Comparison of ENCODE assay signal across 1 cellular context in the genomic region with DNA sequence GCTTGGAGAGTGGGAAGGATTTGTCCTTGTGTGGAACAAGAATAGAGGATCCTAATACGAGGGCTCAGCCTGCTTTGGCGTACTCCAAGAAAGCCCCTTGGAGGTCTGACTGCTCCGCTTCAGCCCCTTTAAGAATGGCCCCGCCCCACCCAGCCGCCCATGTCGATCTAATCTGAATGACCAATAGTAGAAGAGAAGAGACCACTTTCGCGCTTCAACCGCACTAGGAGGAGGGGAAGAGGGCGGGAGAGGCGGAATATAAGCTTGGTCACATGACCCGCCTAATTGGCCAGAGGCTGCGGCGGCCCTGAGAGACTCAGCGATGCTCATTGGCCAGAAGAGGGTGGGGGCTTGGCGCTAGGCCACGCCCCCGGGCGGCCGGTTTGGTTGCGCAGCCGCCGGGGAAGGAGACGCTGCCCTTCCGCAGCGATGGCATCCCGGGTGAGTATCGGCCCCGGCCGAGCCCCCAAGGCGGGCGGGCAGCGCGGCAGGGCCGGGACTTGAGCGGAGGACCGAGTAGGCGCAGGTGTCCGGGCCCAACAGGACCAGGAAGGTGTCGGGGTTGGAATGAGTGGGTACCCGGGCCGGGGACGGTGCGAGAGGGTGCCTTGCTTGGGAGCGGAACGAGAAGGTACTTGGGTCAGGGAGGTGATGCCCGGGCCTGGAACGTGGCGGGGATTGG.
TF ChIP-seq lines count a peak whose summit lies in the region.

TSS of gene MIGA2 (plus strand) at position 386 of the 682 bp plus-strand sequence. CDS start 3,969 bp downstream, outside the sequence.

TF ChIP-seq in H1, 55 proteins besides CTCF, POLR2A, EP300 and RAD21:
- peak; percentile 93 for TF ChIP-seq PHF8 (conservative IDR thresholded peaks at IDR 0.05; ENCODE audit: low read depth, low read length)
- peak; percentile 74 for TF ChIP-seq TAF7 (optimal IDR thresholded peaks at IDR 0.05; ENCODE audit: borderline replicate concordance, low read depth, low read length)
- peak; percentile 63; the same call in 1 of the 2 replicates for TF ChIP-seq YY1 (IDR thresholded peaks at IDR 0.05; ENCODE audit: low read depth, low read length)
- no peak for TF ChIP-seq RFX5 (IDR thresholded peaks at IDR 0.05; ENCODE audit: borderline replicate concordance, low read depth, low read length)
- TF ChIP-seq JUN (IDR thresholded peaks at IDR 0.05; ENCODE audit: low read depth, low read length), result no peak
- TF ChIP-seq SIRT6 (IDR thresholded peaks at IDR 0.05; ENCODE audit: low read length), result no peak
- no peak for TF ChIP-seq CHD7 (IDR thresholded peaks at IDR 0.05; ENCODE audit: insufficient replicate concordance, low read length)
- no peak for TF ChIP-seq HDAC2 (IDR thresholded peaks at IDR 0.05; ENCODE audit: borderline replicate concordance in 1 of 2, low read depth in 2 of 2, low read length in 2 of 2)
- TF ChIP-seq KDM4A (IDR thresholded peaks at IDR 0.05; ENCODE audit: low read depth, low read length, severe bottlenecking), result no peak
- TF ChIP-seq SRF (IDR thresholded peaks at IDR 0.05; ENCODE audit: low read depth, low read length), result no peak
- TF ChIP-seq SIX5 (IDR thresholded peaks at IDR 0.05; ENCODE audit: low read depth, low read length), result no peak
- TF ChIP-seq SIN3A (conservative IDR thresholded peaks at IDR 0.05 in 1 of 2, IDR thresholded peaks at IDR 0.05 in 1 of 2; ENCODE audit: low read depth in 1 of 2, low read length in 2 of 2), result peak; percentile 57 to 82; a peak in 2 of 4 replicates
- TF ChIP-seq CEBPB (IDR thresholded peaks at IDR 0.05; ENCODE audit: low read depth, low read length), result peak; percentile 41; the same call in 1 of the 2 replicates
- TF ChIP-seq POLR2AphosphoS5 (IDR thresholded peaks at IDR 0.05; ENCODE audit: low read depth, low read length), result peak; percentile 32; the same call in 1 of the 2 replicates
- TF ChIP-seq TBP (IDR thresholded peaks at IDR 0.05; ENCODE audit: low read depth, low read length), result peak; percentile 81
- TF ChIP-seq POU5F1 (IDR thresholded peaks at IDR 0.05; ENCODE audit: low read depth, low read length), result no peak
- peak; percentile 86 for TF ChIP-seq SP1 (IDR thresholded peaks at IDR 0.05; ENCODE audit: low read depth, low read length)
- TF ChIP-seq TEAD4 (IDR thresholded peaks at IDR 0.05; ENCODE audit: low read depth, low read length), result no peak
- 0 out of 2 replicates have a peak, but pooled peaks have one; percentile 13 for TF ChIP-seq CHD2 (IDR thresholded peaks at IDR 0.05; ENCODE audit: low read length)
- no peak for TF ChIP-seq RNF2 (IDR thresholded peaks at IDR 0.05; ENCODE audit: borderline replicate concordance, low read depth, low read length, missing control alignments, poor library complexity, severe bottlenecking)
- TF ChIP-seq EZH2 (IDR thresholded peaks at IDR 0.05; ENCODE audit: low read depth, low read length, severe bottlenecking), result no peak
- 0 out of 2 replicates have a peak, but pooled peaks have one; percentile 26 for TF ChIP-seq GABPA (IDR thresholded peaks at IDR 0.05; ENCODE audit: borderline replicate concordance, insufficient read depth, low read length)
- TF ChIP-seq NANOG (IDR thresholded peaks at IDR 0.05; ENCODE audit: insufficient read depth, low read depth, low read length, poor library complexity, severe bottlenecking), result no peak
- TF ChIP-seq ATF3 (IDR thresholded peaks at IDR 0.05; ENCODE audit: insufficient read depth, low read depth, low read length), result no peak
- TF ChIP-seq SP4 (IDR thresholded peaks at IDR 0.05; ENCODE audit: low read length), result peak; percentile 83
- TF ChIP-seq, protein P1, sequence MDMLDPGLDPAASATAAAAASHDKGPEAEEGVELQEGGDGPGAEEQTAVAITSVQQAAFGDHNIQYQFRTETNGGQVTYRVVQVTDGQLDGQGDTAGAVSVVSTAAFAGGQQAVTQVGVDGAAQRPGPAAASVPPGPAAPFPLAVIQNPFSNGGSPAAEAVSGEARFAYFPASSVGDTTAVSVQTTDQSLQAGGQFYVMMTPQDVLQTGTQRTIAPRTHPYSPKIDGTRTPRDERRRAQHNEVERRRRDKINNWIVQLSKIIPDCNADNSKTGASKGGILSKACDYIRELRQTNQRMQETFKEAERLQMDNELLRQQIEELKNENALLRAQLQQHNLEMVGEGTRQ (IDR thresholded peaks at IDR 0.05; ENCODE audit: low read length), result peak; percentile 91
- TF ChIP-seq TCF12 (IDR thresholded peaks at IDR 0.05; ENCODE audit: low read depth, low read length), result no peak
- TF ChIP-seq RBBP5 (IDR thresholded peaks at IDR 0.05; ENCODE audit: borderline replicate concordance, low read depth, low read length), result no peak
- TF ChIP-seq CTBP2 (IDR thresholded peaks at IDR 0.05; ENCODE audit: borderline replicate concordance, insufficient read depth, insufficient read length, low read length), result no peak
- peak; percentile 60 for TF ChIP-seq E2F6 (IDR thresholded peaks at IDR 0.05)
- peak; percentile 51 for TF ChIP-seq NRF1 (IDR thresholded peaks at IDR 0.05; ENCODE audit: low read depth, low read length)
- TF ChIP-seq BCL11A (IDR thresholded peaks at IDR 0.05; ENCODE audit: low read depth in 2 of 2, low read length in 2 of 2), result no peak
- no peak for TF ChIP-seq MAX (IDR thresholded peaks at IDR 0.05)
- TF ChIP-seq TAF1 (IDR thresholded peaks at IDR 0.05; ENCODE audit: low read depth, low read length), result peak; percentile 83
- TF ChIP-seq EGR1 (IDR thresholded peaks at IDR 0.05; ENCODE audit: borderline replicate concordance, low read depth, low read length), result peak; percentile 33; the same call in 1 of the 2 replicates
- no peak for TF ChIP-seq ZNF274 (IDR thresholded peaks at IDR 0.05; ENCODE audit: borderline replicate concordance, extremely low read depth, low read length)
